8 cellular contexts compared by ENCODE assay signal in genomic region chr18:53605198-53605597, GRCh38.
"Had no signal": no experiment of that assay in that cellular context is flagged by ENCODE, and none has a peak within 500 bp of the region (broad histone marks: within the 10 kb centered on the region; RNA-seq: fewer than 3 reads in every experiment).

No MANE protein-coding gene starts in this region.

- DNase-seq: GDM1, GF-D8 had no signal

- H3K4me3 ChIP-seq: GM12878 had no signal

- FAIRE-seq: G401.6, GM12878, GM12891, GM12892, GM18507, GM19239 had no signal

- ATAC-seq: GM12878 had no signal
